12 cellular contexts compared by ENCODE assay signal in the genomic region with DNA sequence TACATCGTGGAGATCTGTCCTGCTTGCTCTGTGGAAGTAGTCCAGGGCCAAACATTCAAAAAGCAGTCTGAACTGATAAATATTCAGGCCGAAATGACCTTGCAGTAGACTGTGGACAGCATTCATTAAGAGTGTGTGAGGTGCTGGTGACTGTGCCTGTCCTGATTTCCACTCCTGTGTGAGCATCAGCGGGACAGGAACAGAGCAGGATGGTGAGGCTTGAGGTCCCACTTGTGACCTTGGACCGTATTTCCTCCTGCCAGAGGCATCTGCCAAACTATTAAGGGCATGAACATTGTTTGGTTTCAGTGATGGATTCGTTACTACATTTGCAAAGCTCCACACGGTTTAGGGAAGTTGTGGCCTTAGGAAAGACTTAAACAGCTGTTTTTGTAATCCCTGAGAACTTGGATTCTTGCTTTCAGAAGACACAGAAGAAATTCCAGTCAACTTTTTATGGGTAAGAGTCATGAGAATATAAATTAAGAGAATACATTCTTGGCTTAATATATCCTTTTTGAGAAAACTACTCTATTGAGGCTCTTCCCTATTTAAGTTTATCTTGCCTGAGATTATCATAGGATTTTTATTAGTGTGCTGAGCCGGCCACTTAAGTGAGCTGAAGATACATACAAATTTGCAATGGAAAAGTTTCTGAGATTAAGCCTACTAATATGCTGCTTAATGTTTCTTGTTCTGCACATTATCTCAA. TPM values are rescaled to one million over a fixed set of nuclear protein-coding genes. Genes with fewer than 3 reads are reported as not detected.
DNase-seq lines count a peak whose midpoint lies in the region; ATAC-seq and FAIRE-seq lines count a peak whose summit lies in the region.
"Had no signal": no experiment of that assay in that cellular context is flagged by ENCODE, and none has a peak within 500 bp of the region (broad histone marks: within the 10 kb centered on the region; RNA-seq: fewer than 3 reads in every experiment).

No MANE protein-coding gene starts in this region.

- peak; percentile 57 for ATAC-seq in Right ventricle myocardium superior (ENCODE audit: poor library complexity)
- ATAC-seq in HG02852 (IDR thresholded peaks at IDR 0.05; ENCODE audit: unreplicated experiment): no peak

- peak overlapping the region; percentile 72 for H3K27ac ChIP-seq in rectal smooth muscle tissue (ENCODE audit: low read depth, low read length)

- no peaks in the 10 kb centered on the region for H3K27me3 ChIP-seq in rectal smooth muscle tissue (ENCODE audit: control insufficient read depth, insufficient read depth, low read length)

- no peak overlapping the region for H3K4me3 ChIP-seq in rectal smooth muscle tissue (ENCODE audit: low read length)

- H3K4me1 ChIP-seq in rectal smooth muscle tissue (ENCODE audit: control insufficient read depth, insufficient read depth, low read length): peaks cover 39% of the 10 kb centered on the region

- no peaks in the 10 kb centered on the region for H3K36me3 ChIP-seq in rectal smooth muscle tissue (ENCODE audit: control insufficient read depth, insufficient read depth, low read length)

- FAIRE-seq in GM19239 (lab: Jason Lieb, UNC): no peak
- FAIRE-seq: astrocyte had no signal

- H3K9ac ChIP-seq in rectal smooth muscle tissue (ENCODE audit: low read length): no peak overlapping the region

- peak; percentile 69 for DNase-seq in EH (ENCODE audit: low read depth)
- DNase-seq in SKM-1 (lab: John Stamatoyannopoulos, UW; ENCODE audit: unreplicated experiment): peak; percentile 5
- DNase-seq in Right ventricle myocardium superior: no peak
- no peak for DNase-seq in amygdala (lab: John Stamatoyannopoulos, UW)
- DNase-seq in GM19239 (ENCODE audit: insufficient read length, low spot score): no peak
- DNase-seq in activated naive CD4-positive, alpha-beta T cell treated with anti-CD3 and anti-CD28 coated beads, Interleukin-2, amount 50 U/mL, for 16 hours: no peak
- DNase-seq: activated CD4-positive, alpha-beta T cell treated with anti-CD3 and anti-CD28 coated beads, Interleukin-2, amount 50 U/mL, for 1 hour; DMS 273 treated with DMSO at 0.1 percent for 48 hours; nucleus accumbens had no signal

- intact Hi-C loops in Right ventricle myocardium superior (cut with DNase I): no loop called here

RNA-seq across cellular contexts. Expression of gene CCNY, which starts 32.9 kb away (rescaled TPM):
- total RNA-seq in Right ventricle myocardium superior: 92.7 TPM

Comparison
In these comparisons a context has a peak if more than half of its experiments do, and no peak if none do; other contexts are left out.
1. DNase-seq: peak in EH (single experiment) and SKM-1 (single experiment); none in Right ventricle myocardium superior (single experiment), amygdala (0 of 56), GM19239 (single experiment) and activated naive CD4-positive, alpha-beta T cell treated with anti-CD3 and anti-CD28 coated beads, Interleukin-2, amount 50 U/mL, for 16 hours (single experiment).